15 cellular contexts compared by ENCODE assay signal in the genomic region with DNA sequence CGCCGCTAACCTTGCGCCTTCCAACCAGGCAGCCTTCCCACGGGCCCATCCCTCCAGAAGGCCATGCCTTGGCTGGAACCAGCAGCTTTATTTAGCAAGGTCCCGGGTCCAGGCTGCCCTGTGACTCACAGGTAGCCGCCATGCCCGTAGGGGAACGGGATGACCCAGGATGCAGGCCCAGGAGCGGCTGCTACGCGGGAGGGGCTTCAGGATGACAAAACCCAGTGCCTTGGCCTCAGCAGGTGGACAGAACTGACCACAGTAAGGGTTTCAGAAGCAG.
A peak's percentile ranks its signal among the peaks of the same experiment; 100 is the strongest.
DNase-seq lines count a peak whose midpoint lies in the region; ATAC-seq and TF ChIP-seq lines count a peak whose summit lies in the region.
"Had no signal": no experiment of that assay in that cellular context is flagged by ENCODE, and none has a peak within 500 bp of the region (broad histone marks: within the 10 kb centered on the region; RNA-seq: fewer than 3 reads in every experiment).

No MANE protein-coding gene starts in this region.

- TF ChIP-seq CTCF in VCaP (conservative IDR thresholded peaks at IDR 0.05) (no peak), sigmoid colon (IDR thresholded peaks at IDR 0.05) (no peak), heart left ventricle (IDR thresholded peaks at IDR 0.05) (no peak), OCI-LY7 (conservative IDR thresholded peaks at IDR 0.05; ENCODE audit: low read length) (no peak)

- peak overlapping the region; percentile 45 for H3K27ac ChIP-seq in VCaP
- H3K27ac ChIP-seq in layer of hippocampus (ENCODE audit: low read depth, low read length): peak overlapping the region; percentile 80
- H3K27ac ChIP-seq in sigmoid colon: peak overlapping the region; percentile 69 to 91 (median 80)
- H3K27ac ChIP-seq in heart left ventricle: peak overlapping the region in 1 of 12 donors; percentile 35
- H3K27ac ChIP-seq in OCI-LY7 (ENCODE audit: low read depth, low read length, poor library complexity, severe bottlenecking): no peak overlapping the region
- H3K27ac ChIP-seq: ascending aorta, GM23248, RWPE1 had no signal

- H3K4me3 ChIP-seq in sigmoid colon (no peak overlapping the region), heart left ventricle (no peak overlapping the region), OCI-LY7 (ENCODE audit: low read depth, low read length, poor library complexity, severe bottlenecking) (no peak overlapping the region)
- H3K4me3 ChIP-seq: ascending aorta, GM23248 had no signal

- POLR2A ChIA-PET in OCI-LY7 (lab: Charles Lee): no interaction called here

- no peaks in the 10 kb centered on the region for H3K79me2 ChIP-seq in OCI-LY7 (ENCODE audit: insufficient read depth, low read depth, low read length)

- no peak overlapping the region for H2AFZ ChIP-seq in OCI-LY7 (ENCODE audit: low read length)
- H2AFZ ChIP-seq: GM23248 had no signal

- intact Hi-C loops in sigmoid colon (cut with DNase I): no loop called here
- intact Hi-C loops in heart left ventricle (cut with DNase I): no loop called here
- intact Hi-C loops in OCI-LY7 (cut with micrococcal nuclease; ENCODE audit: unreplicated experiment): no loop called here

- no TSS peak for BruUV-seq in OCI-LY7 (replicated peaks; lab: Mats Ljungman, UMichigan)

- TF ChIP-seq EP300 in sigmoid colon (IDR thresholded peaks at IDR 0.05): no peak

- 54 to 73% methylated on average over 11 of the region's 11 CpGs for WGBS in sigmoid colon, 2 donors
- WGBS in heart left ventricle, 4 donors: 84 to 91% (median 85%) methylated on average over 11 of the region's 11 CpGs

- H3K36me3 ChIP-seq in sigmoid colon (no peaks in the 10 kb centered on the region), heart left ventricle (no peaks in the 10 kb centered on the region), OCI-LY7 (ENCODE audit: insufficient read depth, low read length) (peaks cover 9% of the 10 kb centered on the region; the same call in 1 of the 2 replicates)
- H3K36me3 ChIP-seq: ascending aorta had no signal

- no peaks in the 10 kb centered on the region for H4K20me1 ChIP-seq in OCI-LY7 (ENCODE audit: insufficient read depth, low read length)

- ATAC-seq in GM18511 (IDR thresholded peaks at IDR 0.05; ENCODE audit: unreplicated experiment) (no peak), heart left ventricle (no peak)
- ATAC-seq: stimulated activated naive CD8-positive, alpha-beta T cell treated with anti-CD3 and anti-CD28 coated beads, Interleukin-15, Interleukin-2, amounts not matched to agents 100 U/mL and 50 U/mL, for 24 hours had no signal

- H3K9me3 ChIP-seq in sigmoid colon (no peaks in the 10 kb centered on the region), heart left ventricle (no peaks in the 10 kb centered on the region), OCI-LY7 (ENCODE audit: low read length) (no peaks in the 10 kb centered on the region)
- H3K9me3 ChIP-seq: ascending aorta had no signal

- H3K4me2 ChIP-seq in OCI-LY7 (ENCODE audit: low read length): no peak overlapping the region

- no peaks in the 10 kb centered on the region for H3K9me2 ChIP-seq in OCI-LY7 (ENCODE audit: insufficient read depth, low read length)

- H3K4me1 ChIP-seq in sigmoid colon (peaks cover 0 to 40% (median 35%) of the 10 kb centered on the region in 4 donors), heart left ventricle (peaks cover 0 to 4% (median 0%) of the 10 kb centered on the region in 12 donors), OCI-LY7 (ENCODE audit: insufficient read depth, low read length, poor library complexity, severe bottlenecking) (no peaks in the 10 kb centered on the region)
- H3K4me1 ChIP-seq: ascending aorta had no signal

- CTCF ChIA-PET in OCI-LY7 (lab: Charles Lee; ENCODE audit: unreplicated experiment): no interaction called here

- no peak for TF ChIP-seq POLR2A in sigmoid colon (IDR thresholded peaks at IDR 0.05)
- no peak for TF ChIP-seq POLR2A in heart left ventricle (IDR thresholded peaks at IDR 0.05)

- H3K27me3 ChIP-seq in layer of hippocampus (ENCODE audit: control insufficient read depth, insufficient read depth, low read length) (no peaks in the 10 kb centered on the region), sigmoid colon (no peaks in the 10 kb centered on the region), heart left ventricle (peaks cover 0 to 32% (median 0%) of the 10 kb centered on the region in 9 donors)
- H3K27me3 ChIP-seq: ascending aorta had no signal

- DNase-seq in EL (peak; percentile 18), sigmoid colon (no peak), heart left ventricle (no peak), OCI-LY7 (ENCODE audit: low spot score) (no peak), RKO (ENCODE audit: low spot score) (no peak)
- DNase-seq: activated effector memory CD4-positive, alpha-beta T cell treated with anti-CD3 and anti-CD28 coated beads, Interleukin-2, amount 50 U/mL, for 16 hours; mesendoderm; NCI-H1694 treated with DMSO at 0.1 percent for 48 hours; stimulated activated naive CD8-positive, alpha-beta T cell treated with anti-CD3 and anti-CD28 coated beads, Interleukin-15, Interleukin-2, amounts not matched to agents 100 U/mL and 50 U/mL, for 24 hours had no signal
